Comparison of ENCODE assay signal across 1 cellular context in genomic region chr3:170989100-170989648, GRCh38.
TF ChIP-seq lines count a peak whose summit lies in the region.

No MANE protein-coding gene starts in this region.

TF ChIP-seq in IMR-90, 13 proteins besides CTCF, POLR2A, EP300 and RAD21:
- no peak for TF ChIP-seq SMC3 (IDR thresholded peaks at IDR 0.05; ENCODE audit: low read depth, low read length)
- no peak for TF ChIP-seq CEBPB (IDR thresholded peaks at IDR 0.05; ENCODE audit: low read depth, low read length)
- TF ChIP-seq RCOR1 (IDR thresholded peaks at IDR 0.05; ENCODE audit: insufficient replicate concordance, low read length), result no peak
- no peak for TF ChIP-seq ELK1 (IDR thresholded peaks at IDR 0.05; ENCODE audit: borderline replicate concordance, low read depth, low read length)
- TF ChIP-seq FOS (IDR thresholded peaks at IDR 0.05; ENCODE audit: low read depth, low read length), result no peak
- no peak for TF ChIP-seq USF2 (IDR thresholded peaks at IDR 0.05; ENCODE audit: low read depth, low read length)
- TF ChIP-seq RFX5 (IDR thresholded peaks at IDR 0.05; ENCODE audit: low read depth, low read length), result no peak
- TF ChIP-seq MAZ (IDR thresholded peaks at IDR 0.05; ENCODE audit: borderline replicate concordance, low read depth, low read length), result no peak
- no peak for TF ChIP-seq NFE2L2 (IDR thresholded peaks at IDR 0.05; ENCODE audit: low read depth, low read length)
- TF ChIP-seq MXI1 (IDR thresholded peaks at IDR 0.05; ENCODE audit: borderline replicate concordance, low read depth, low read length), result no peak
- TF ChIP-seq BHLHE40 (IDR thresholded peaks at IDR 0.05; ENCODE audit: low read depth, low read length), result no peak
